ENCODE assay signal across 1 cellular context in the genomic region with DNA sequence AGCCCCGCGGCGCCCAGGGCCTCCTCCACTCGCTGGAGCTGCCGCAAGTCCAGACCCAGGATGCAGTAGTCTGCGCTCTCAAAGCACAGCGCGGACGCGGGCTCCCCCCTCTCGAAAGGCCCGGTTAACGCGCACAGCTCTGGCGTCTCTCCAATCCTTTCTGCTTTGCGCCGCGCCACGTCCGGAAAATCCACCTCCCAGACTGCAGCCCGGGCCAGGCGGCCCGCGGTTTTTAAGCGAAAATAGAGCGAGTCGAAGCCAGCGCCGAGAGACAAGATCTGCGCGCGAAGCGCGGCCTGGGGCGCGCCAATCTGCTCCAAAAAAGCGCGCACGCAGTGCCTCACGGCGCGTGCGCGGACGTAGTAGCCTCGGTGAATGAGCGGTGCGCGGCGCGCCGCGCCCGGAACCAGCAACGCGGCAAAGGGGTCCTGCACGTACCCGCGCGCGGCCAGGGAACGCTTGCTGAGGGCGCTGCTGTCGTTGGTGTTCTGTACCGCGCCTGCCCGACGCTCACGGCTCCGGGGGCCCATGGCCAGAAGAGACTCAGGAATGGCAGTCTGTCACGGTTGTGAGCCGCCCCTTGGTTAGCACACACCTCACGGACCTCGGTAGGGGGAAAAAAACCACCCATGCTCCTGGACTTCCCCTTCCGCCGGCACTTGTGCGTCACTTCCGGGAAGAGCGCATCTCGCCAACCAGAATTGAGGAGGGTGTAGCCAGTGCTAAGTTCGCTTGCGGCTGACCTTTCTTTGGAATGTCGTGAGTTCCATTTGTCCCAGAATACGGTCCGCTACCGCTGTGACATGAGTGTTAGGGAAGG.
TF ChIP-seq lines count a peak whose summit lies in the region.

A gene with protein sequence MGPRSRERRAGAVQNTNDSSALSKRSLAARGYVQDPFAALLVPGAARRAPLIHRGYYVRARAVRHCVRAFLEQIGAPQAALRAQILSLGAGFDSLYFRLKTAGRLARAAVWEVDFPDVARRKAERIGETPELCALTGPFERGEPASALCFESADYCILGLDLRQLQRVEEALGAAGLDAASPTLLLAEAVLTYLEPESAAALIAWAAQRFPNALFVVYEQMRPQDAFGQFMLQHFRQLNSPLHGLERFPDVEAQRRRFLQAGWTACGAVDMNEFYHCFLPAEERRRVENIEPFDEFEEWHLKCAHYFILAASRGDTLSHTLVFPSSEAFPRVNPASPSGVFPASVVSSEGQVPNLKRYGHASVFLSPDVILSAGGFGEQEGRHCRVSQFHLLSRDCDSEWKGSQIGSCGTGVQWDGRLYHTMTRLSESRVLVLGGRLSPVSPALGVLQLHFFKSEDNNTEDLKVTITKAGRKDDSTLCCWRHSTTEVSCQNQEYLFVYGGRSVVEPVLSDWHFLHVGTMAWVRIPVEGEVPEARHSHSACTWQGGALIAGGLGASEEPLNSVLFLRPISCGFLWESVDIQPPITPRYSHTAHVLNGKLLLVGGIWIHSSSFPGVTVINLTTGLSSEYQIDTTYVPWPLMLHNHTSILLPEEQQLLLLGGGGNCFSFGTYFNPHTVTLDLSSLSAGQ (minus strand): TSS at position 614 of the 820 bp plus-strand sequence. CDS start 84 bp downstream, at position 530.

TF ChIP-seq in neural cell, 6 proteins besides CTCF, POLR2A, EP300 and RAD21 (continued from another document):
- TF ChIP-seq, protein P1, sequence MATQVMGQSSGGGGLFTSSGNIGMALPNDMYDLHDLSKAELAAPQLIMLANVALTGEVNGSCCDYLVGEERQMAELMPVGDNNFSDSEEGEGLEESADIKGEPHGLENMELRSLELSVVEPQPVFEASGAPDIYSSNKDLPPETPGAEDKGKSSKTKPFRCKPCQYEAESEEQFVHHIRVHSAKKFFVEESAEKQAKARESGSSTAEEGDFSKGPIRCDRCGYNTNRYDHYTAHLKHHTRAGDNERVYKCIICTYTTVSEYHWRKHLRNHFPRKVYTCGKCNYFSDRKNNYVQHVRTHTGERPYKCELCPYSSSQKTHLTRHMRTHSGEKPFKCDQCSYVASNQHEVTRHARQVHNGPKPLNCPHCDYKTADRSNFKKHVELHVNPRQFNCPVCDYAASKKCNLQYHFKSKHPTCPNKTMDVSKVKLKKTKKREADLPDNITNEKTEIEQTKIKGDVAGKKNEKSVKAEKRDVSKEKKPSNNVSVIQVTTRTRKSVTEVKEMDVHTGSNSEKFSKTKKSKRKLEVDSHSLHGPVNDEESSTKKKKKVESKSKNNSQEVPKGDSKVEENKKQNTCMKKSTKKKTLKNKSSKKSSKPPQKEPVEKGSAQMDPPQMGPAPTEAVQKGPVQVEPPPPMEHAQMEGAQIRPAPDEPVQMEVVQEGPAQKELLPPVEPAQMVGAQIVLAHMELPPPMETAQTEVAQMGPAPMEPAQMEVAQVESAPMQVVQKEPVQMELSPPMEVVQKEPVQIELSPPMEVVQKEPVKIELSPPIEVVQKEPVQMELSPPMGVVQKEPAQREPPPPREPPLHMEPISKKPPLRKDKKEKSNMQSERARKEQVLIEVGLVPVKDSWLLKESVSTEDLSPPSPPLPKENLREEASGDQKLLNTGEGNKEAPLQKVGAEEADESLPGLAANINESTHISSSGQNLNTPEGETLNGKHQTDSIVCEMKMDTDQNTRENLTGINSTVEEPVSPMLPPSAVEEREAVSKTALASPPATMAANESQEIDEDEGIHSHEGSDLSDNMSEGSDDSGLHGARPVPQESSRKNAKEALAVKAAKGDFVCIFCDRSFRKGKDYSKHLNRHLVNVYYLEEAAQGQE (IDR thresholded peaks at IDR 0.05; ENCODE audit: borderline replicate concordance) = peak; percentile 69
- TF ChIP-seq SMC3 (conservative IDR thresholded peaks at IDR 0.05; ENCODE audit: poor library complexity) (no peak), POLR2AphosphoS5 (IDR thresholded peaks at IDR 0.05) (peak; percentile 93), MXI1 (conservative IDR thresholded peaks at IDR 0.05; ENCODE audit: poor library complexity, severe bottlenecking) (peak; percentile 96), EZH2 (IDR thresholded peaks at IDR 0.05; ENCODE audit: borderline replicate concordance, insufficient read depth, low read length, poor library complexity, severe bottlenecking) (no peak)
